ENCODE assay signal across 8 cellular contexts in genomic region chr20:63657260-63657936, GRCh38. TPM values are rescaled to one million over a fixed set of nuclear protein-coding genes. Genes with fewer than 3 reads are reported as not detected.
DNase-seq lines count a peak whose midpoint lies in the region; ATAC-seq and TF ChIP-seq lines count a peak whose summit lies in the region.

No MANE protein-coding gene starts in this region.

- intact Hi-C loops in esophagus squamous epithelium (cut with DNase I), result no loop called here

- peaks cover 0 to 37% (median 16%) of the 10 kb centered on the region in 4 donors for H3K4me1 ChIP-seq in Peyer's patch
- H3K4me1 ChIP-seq in esophagus squamous epithelium, result peaks cover 24 to 50% (median 33%) of the 10 kb centered on the region in 3 donors
- peaks cover 18% of the 10 kb centered on the region for H3K4me1 ChIP-seq in rectal smooth muscle tissue (ENCODE audit: control insufficient read depth, insufficient read depth, low read length)

- H3K9me3 Mint-ChIP-seq in activated T-cell treated with anti-CD3 and anti-CD28 coated beads, Interleukin-2, amount 50 U/mL, for 72 hours, result no peaks in the 10 kb centered on the region

- DNase-seq in activated T-cell treated with anti-CD3 and anti-CD28 coated beads, Interleukin-2, amount 50 U/mL, for 72 hours, result no peak
- DNase-seq in activated T-cell treated with anti-CD3 and anti-CD28 coated beads, Interleukin-2, amount 50 U/mL, for 1 hour, result no peak
- no peak for DNase-seq in Peyer's patch
- DNase-seq in esophagus squamous epithelium (lab: John Stamatoyannopoulos, UW), result no peak
- DNase-seq in NCI-H187 treated with DMSO at 0.1 percent for 48 hours (lab: John Stamatoyannopoulos, UW), result no peak
- no peak for DNase-seq in cerebellar nuclear complex (lab: John Stamatoyannopoulos, UW)
- no peak for DNase-seq in NCI-H524 (lab: John Stamatoyannopoulos, UW)

- H3K27me3 ChIP-seq in Peyer's patch (peaks cover 0 to 11% of the 10 kb centered on the region in 2 donors), esophagus squamous epithelium (peaks cover 0 to 7% (median 0%) of the 10 kb centered on the region in 4 donors), rectal smooth muscle tissue (ENCODE audit: control insufficient read depth, insufficient read depth, low read length) (peaks cover 2% of the 10 kb centered on the region)

- peak overlapping the region; percentile 59 for H3K9ac ChIP-seq in rectal smooth muscle tissue (ENCODE audit: low read length)

- TF ChIP-seq CTCF in Peyer's patch (IDR thresholded peaks at IDR 0.05) (no peak), esophagus squamous epithelium (IDR thresholded peaks at IDR 0.05) (no peak)

- peaks cover 31% of the 10 kb centered on the region for H3K4me1 Mint-ChIP-seq in activated T-cell treated with anti-CD3 and anti-CD28 coated beads, Interleukin-2, amount 50 U/mL, for 72 hours (ENCODE audit: low read depth)

- 55 to 66% methylated on average over 3 to 21 of the region's 31 CpGs for WGBS in esophagus squamous epithelium, 2 donors

- no peaks in the 10 kb centered on the region for H3K36me3 Mint-ChIP-seq in activated T-cell treated with anti-CD3 and anti-CD28 coated beads, Interleukin-2, amount 50 U/mL, for 72 hours (ENCODE audit: insufficient read depth in 2 of 2)

- ATAC-seq in activated T-cell treated with anti-CD3 and anti-CD28 coated beads, Interleukin-2, amount 50 U/mL, for 72 hours (replicated peaks in 1 of 2), result no peak

- H3K27ac Mint-ChIP-seq in activated T-cell treated with anti-CD3 and anti-CD28 coated beads, Interleukin-2, amount 50 U/mL, for 72 hours, result peak overlapping the region; percentile 90

- peak overlapping the region; percentile 90 to 98 for H3K4me3 Mint-ChIP-seq in activated T-cell treated with anti-CD3 and anti-CD28 coated beads, Interleukin-2, amount 50 U/mL, for 72 hours

- peak overlapping the region; percentile 75 to 85 (median 78) for H3K4me3 ChIP-seq in Peyer's patch
- H3K4me3 ChIP-seq in esophagus squamous epithelium, result peak overlapping the region; percentile 63 to 89 (median 82)
- peak overlapping the region; percentile 85 for H3K4me3 ChIP-seq in rectal smooth muscle tissue (ENCODE audit: low read length)

- no peaks in the 10 kb centered on the region for H3K27me3 Mint-ChIP-seq in activated T-cell treated with anti-CD3 and anti-CD28 coated beads, Interleukin-2, amount 50 U/mL, for 72 hours (ENCODE audit: low read depth)

- TF ChIP-seq POLR2A in Peyer's patch (IDR thresholded peaks at IDR 0.05) (no peak), esophagus squamous epithelium (IDR thresholded peaks at IDR 0.05) (no peak)

- H3K36me3 ChIP-seq in Peyer's patch (peaks cover 0 to 13% (median 0%) of the 10 kb centered on the region in 3 donors), esophagus squamous epithelium (peaks cover 3 to 21% (median 10%) of the 10 kb centered on the region in 3 donors), rectal smooth muscle tissue (ENCODE audit: control insufficient read depth, insufficient read depth, low read length) (peaks cover 5% of the 10 kb centered on the region)

- H3K27ac ChIP-seq in Peyer's patch (peak overlapping the region; percentile 68 to 90 (median 84)), esophagus squamous epithelium (peak overlapping the region; percentile 82 to 91 (median 90)), rectal smooth muscle tissue (ENCODE audit: low read depth, low read length) (peak overlapping the region; percentile 85)

- H3K9me3 ChIP-seq in Peyer's patch (no peaks in the 10 kb centered on the region), esophagus squamous epithelium (no peaks in the 10 kb centered on the region)

RNA-seq across cellular contexts. Expression of gene RTEL1, which starts 0.7 kb away (rescaled TPM):
- 10 to 100 TPM; 26.8 to 34.6 TPM for total RNA-seq in activated T-cell treated with anti-CD3 and anti-CD28 coated beads, Interleukin-2, amount 50 U/mL, for 72 hours
- total RNA-seq in Peyer's patch (10 to 100 TPM; 25.6 to 61.1 (median 30.2) TPM), esophagus squamous epithelium (10 to 100 TPM in 2 of 4 donors, 1 to 10 TPM in 2; 6.4 to 22.7 (median 12.8) TPM)

RNA-seq across cellular contexts. Expression of gene STMN3, which starts 4.2 kb away (rescaled TPM):
- 10 to 100 TPM; 14.4 to 21.8 TPM for total RNA-seq in activated T-cell treated with anti-CD3 and anti-CD28 coated beads, Interleukin-2, amount 50 U/mL, for 72 hours
- 10 to 100 TPM in 1 of 4 donors, 1 to 10 TPM in 3; 3.4 to 23.1 (median 5.6) TPM for total RNA-seq in Peyer's patch
- 1 to 10 TPM; 1.9 to 8.4 (median 4.5) TPM for total RNA-seq in esophagus squamous epithelium

RNA-seq across cellular contexts. Expression of gene GMEB2, which starts 30.5 kb away (rescaled TPM):
- total RNA-seq in activated T-cell treated with anti-CD3 and anti-CD28 coated beads, Interleukin-2, amount 50 U/mL, for 72 hours, result 10 to 100 TPM; 17.5 to 22.8 TPM
- total RNA-seq in Peyer's patch (10 to 100 TPM; 13.8 to 24.5 (median 17.1) TPM), esophagus squamous epithelium (10 to 100 TPM in 3 of 4 donors, 1 to 10 TPM in 1; 7.2 to 12.0 (median 11.0) TPM)

RNA-seq across cellular contexts. Expression of gene TNFRSF6B, which starts 39.1 kb away (rescaled TPM):
- 1 to 10 TPM; 1.0 to 1.2 TPM for total RNA-seq in activated T-cell treated with anti-CD3 and anti-CD28 coated beads, Interleukin-2, amount 50 U/mL, for 72 hours
- 1 to 10 TPM in 3 of 4 donors, not detected in 1; 2.1 to 4.2 (median 2.7) TPM for total RNA-seq in Peyer's patch
- 10 to 100 TPM in 3 of 4 donors, 1 to 10 TPM in 1; 2.5 to 15.2 (median 10.6) TPM for total RNA-seq in esophagus squamous epithelium

RNA-seq across cellular contexts. Expression of gene ARFRP1, which starts 50.4 kb away (rescaled TPM):
- total RNA-seq in activated T-cell treated with anti-CD3 and anti-CD28 coated beads, Interleukin-2, amount 50 U/mL, for 72 hours, result 10 to 100 TPM; 55.1 to 70.9 TPM
- 10 to 100 TPM; 39.1 to 67.6 (median 46.3) TPM for total RNA-seq in Peyer's patch
- total RNA-seq in esophagus squamous epithelium, result 10 to 100 TPM; 30.4 to 45.5 (median 37.0) TPM
